ENCODE assay signal across 15 cellular contexts in genomic region chr2:221552282-221552681, GRCh38. TPM values are rescaled to one million over a fixed set of nuclear protein-coding genes. Genes with fewer than 3 reads are reported as not detected.
DNase-seq lines count a peak whose midpoint lies in the region; ATAC-seq lines count a peak whose summit lies in the region.
"Had no signal": no experiment of that assay in that cellular context is flagged by ENCODE, and none has a peak within 500 bp of the region (broad histone marks: within the 10 kb centered on the region; RNA-seq: fewer than 3 reads in every experiment).

No MANE protein-coding gene starts in this region.

- H2BK5ac ChIP-seq in mesendoderm (ENCODE audit: low read length), result no peak overlapping the region

- H4K5ac ChIP-seq in mesendoderm (ENCODE audit: low read length), result no peak overlapping the region

- DNase-seq in NCI-H1105 treated with DMSO at 0.1 percent for 48 hours (lab: John Stamatoyannopoulos, UW), result peak; percentile 75
- DNase-seq in T-helper 17 cell, result no peak
- no peak for DNase-seq in mesendoderm
- DNase-seq in stimulated activated CD4-positive, alpha-beta T cell treated with anti-CD3 and anti-CD28 coated beads, Interleukin-4, amount 100 ng/mL, for 4 hours, result no peak
- no peak for DNase-seq in GM23248
- DNase-seq in T-helper 2 cell, result no peak
- DNase-seq: esophagus squamous epithelium, H9, SJCRH30 had no signal

- peak overlapping the region; percentile 70 for H3K27ac Mint-ChIP-seq in T-helper 17 cell
- H3K27ac Mint-ChIP-seq: H9; T-helper 2 cell treated with Interferon-gamma antibody and Interleukin-4, amounts not matched to agents 5 μg/mL and 100 μg/mL, for 36 hours had no signal

- H3K23ac ChIP-seq in mesendoderm (ENCODE audit: low read length), result no peak overlapping the region

- H3K27me3 ChIP-seq in mesendoderm (ENCODE audit: insufficient read depth, low read length, poor library complexity) (no peaks in the 10 kb centered on the region), GM23248 (replicated peaks; ENCODE audit: insufficient read depth) (no peaks in the 10 kb centered on the region)
- H3K27me3 ChIP-seq: esophagus squamous epithelium, SJCRH30, vagina had no signal

- H3K36me3 Mint-ChIP-seq in T-helper 17 cell (ENCODE audit: low read depth), result peaks cover 3% of the 10 kb centered on the region

- no peaks in the 10 kb centered on the region for H3K27me3 Mint-ChIP-seq in T-helper 17 cell

- H3F3A ChIP-seq in GM23248 (ENCODE audit: insufficient read depth), result peaks cover 11% of the 10 kb centered on the region; the same call in 1 of the 2 replicates

- no peak overlapping the region for H4K8ac ChIP-seq in mesendoderm (ENCODE audit: low read depth, low read length)

- no peak overlapping the region for H2AK5ac ChIP-seq in mesendoderm (ENCODE audit: low read length)

- H2BK120ac ChIP-seq in mesendoderm (ENCODE audit: low read depth, low read length), result no peak overlapping the region

- no peaks in the 10 kb centered on the region for H3K9me2 ChIP-seq in GM23248 (ENCODE audit: insufficient read depth)

- no peak overlapping the region for H3K56ac ChIP-seq in mesendoderm (ENCODE audit: low read length)

- H3K27ac ChIP-seq in mesendoderm (ENCODE audit: low read depth, low read length) (no peak overlapping the region), GM23248 (no peak overlapping the region)
- H3K27ac ChIP-seq: esophagus squamous epithelium, HL-60, parathyroid adenoma, SJCRH30, vagina had no signal

- peak overlapping the region; percentile 19; the same call in 1 of the 2 replicates for H3K4me3 ChIP-seq in GM08714 (ENCODE audit: low read length)
- no peak overlapping the region for H3K4me3 ChIP-seq in mesendoderm (ENCODE audit: low read length)
- H3K4me3 ChIP-seq in GM23248, result no peak overlapping the region
- H3K4me3 ChIP-seq: esophagus squamous epithelium, SJCRH30, vagina had no signal

- no CpG with 5 or more reads among the region's 4 CpGs for WGBS in mesendoderm (ENCODE audit: extremely low coverage, insufficient coverage, low lambda C conversion rate)
- 96 to 99% methylated on average over 4 of the region's 4 CpGs for WGBS in GM23248 (ENCODE audit: low coverage in 1 of 2, low lambda C conversion rate in 2 of 2, missing lambda C conversion rate in 2 of 2), 2 experiments

- H4K20me1 ChIP-seq in GM23248 (ENCODE audit: insufficient read depth), result 0 out of 2 replicates have a peak, but pooled peaks cover under 1% of the 10 kb centered on the region

- H3K79me1 ChIP-seq in mesendoderm (ENCODE audit: low read length), result peaks cover 5% of the 10 kb centered on the region

- H2BK15ac ChIP-seq in mesendoderm (replicated peaks; ENCODE audit: low read depth), result no peak overlapping the region

- H3K4me3 Mint-ChIP-seq in T-helper 17 cell, result no peak overlapping the region
- H3K4me3 Mint-ChIP-seq: H9; T-helper 2 cell treated with Interferon-gamma antibody and Interleukin-4, amounts not matched to agents 5 μg/mL and 100 μg/mL, for 36 hours had no signal

- H2AFZ ChIP-seq in GM23248, result no peak overlapping the region
- H2AFZ ChIP-seq: parathyroid adenoma had no signal

- ATAC-seq in T-helper 17 cell, result no peak
- ATAC-seq: activated CD4-positive, CD25-positive, alpha-beta regulatory T cell treated with anti-CD3 and anti-CD28 coated beads, Interleukin-2, amount 50 U/mL, for 24 hours had no signal

- H3K9ac ChIP-seq in mesendoderm (ENCODE audit: low read length) (no peak overlapping the region), GM23248 (no peak overlapping the region)
- H3K9ac ChIP-seq: parathyroid adenoma had no signal

- H3K79me2 ChIP-seq in mesendoderm (ENCODE audit: control insufficient read depth, insufficient read depth, low read length), result no peaks in the 10 kb centered on the region
- H3K79me2 ChIP-seq in GM23248 (ENCODE audit: insufficient read depth), result peaks cover 91% of the 10 kb centered on the region
- H3K79me2 ChIP-seq: parathyroid adenoma had no signal

- in situ Hi-C loops in GM23248 (cut with MboI), result loop anchor here (25.0 kb wide), 2 partner anchors 1465 to 1815 kb away; no protein-coding TSS in a partner anchor

- peaks cover 36% of the 10 kb centered on the region for H3K4me1 Mint-ChIP-seq in T-helper 17 cell

- H3K4me1 ChIP-seq in mesendoderm (ENCODE audit: control insufficient read depth, low read depth, low read length) (peaks cover 23% of the 10 kb centered on the region), GM23248 (ENCODE audit: insufficient read depth) (peaks cover 22% of the 10 kb centered on the region)
- H3K4me1 ChIP-seq: esophagus squamous epithelium, parathyroid adenoma, SJCRH30 had no signal

- H3K9me3 ChIP-seq in T-helper 17 cell (ENCODE audit: control insufficient read depth, low read length, poor library complexity, severe bottlenecking) (no peaks in the 10 kb centered on the region), GM23248 (ENCODE audit: low read depth) (no peaks in the 10 kb centered on the region)
- H3K9me3 ChIP-seq: esophagus squamous epithelium, SJCRH30, vagina had no signal

- no peaks in the 10 kb centered on the region for H3K36me3 ChIP-seq in mesendoderm (ENCODE audit: control insufficient read depth, insufficient read depth, low read length)
- H3K36me3 ChIP-seq in GM23248 (ENCODE audit: low read depth), result peaks cover 4% of the 10 kb centered on the region; the same call in 1 of the 2 replicates
- H3K36me3 ChIP-seq: esophagus squamous epithelium, SJCRH30, vagina had no signal

- no peak overlapping the region for H3K4me2 ChIP-seq in mesendoderm (ENCODE audit: low read length)
- H3K4me2 ChIP-seq in GM23248 (ENCODE audit: unreplicated experiment), result no peak overlapping the region

- peak overlapping the region; percentile 39 for H3K18ac ChIP-seq in mesendoderm (ENCODE audit: low read length)

- no peak overlapping the region for H3K4ac ChIP-seq in mesendoderm (ENCODE audit: low read depth, low read length)

RNA-seq across cellular contexts. Expression of gene EPHA4, which starts 19.8 kb away (rescaled TPM):
- total RNA-seq in T-helper 17 cell, result 10 to 100 TPM; 70.7 to 88.2 TPM
- 14.3 TPM for polyA plus RNA-seq in mesendoderm (2013, experiment 1 of 2)
- 14.8 TPM for polyA plus RNA-seq in mesendoderm (2013, experiment 2 of 2)
- total RNA-seq in GM23248 (2014; rRNA removed; shearing (Covaris generic)), result 42.2 and 47.8 TPM in 2 replicates
- 18.9 and 24.4 TPM in 2 replicates for polyA plus RNA-seq in GM23248 (2016; fragmentation: Nextera tagmentation; extraction: Ambion mirVana)
